In genomic region chr7:151920533-151920932, GRCh38 we compare ENCODE assay signal across 35 cellular contexts. TPM values are rescaled to one million over a fixed set of nuclear protein-coding genes. Genes with fewer than 3 reads are reported as not detected.
"Had no signal": no experiment of that assay in that cellular context is flagged by ENCODE, and none has a peak within 500 bp of the region (broad histone marks: within the 10 kb centered on the region; RNA-seq: fewer than 3 reads in every experiment).

No MANE protein-coding gene starts in this region.

- DNase-seq: activated CD4-positive, alpha-beta T cell treated with anti-CD3 and anti-CD28 coated beads for 36 hours; activated CD4-positive, alpha-beta T cell treated with anti-CD3 and anti-CD28 coated beads, Interleukin-2, amount 10 ng/mL, durations not matched to agents 7 days and 5 days; activated CD4-positive, alpha-beta T cell treated with anti-CD3 and anti-CD28 coated beads, Interleukin-2, amount 50 U/mL, for 48 hours; activated CD8-positive, alpha-beta T cell treated with anti-CD3 and anti-CD28 coated beads, Interleukin-2, amount 10 ng/mL, durations not matched to agents 7 days and 5 days; activated gamma-delta T cell treated with Interleukin-2 at 50 U/mL for 16 hours; activated naive CD4-positive, alpha-beta T cell treated with anti-CD3 and anti-CD28 coated beads for 36 hours; activated T-cell treated with anti-CD3 and anti-CD28 coated beads, Interleukin-2, amount 50 U/mL, for 4 hours; body of pancreas; Kasumi-1; KG1; MG63; NCI-H1092; NCI-H1436 treated with DMSO at 0.1 percent for 48 hours; NCI-H1694 treated with DMSO at 0.1 percent for 48 hours; NCI-H2029; NCI-H345; NCI-H524 treated with DMSO at 0.1 percent for 48 hours; NK-92 treated with Interleukin-12 subunit alpha and Interleukin-12 subunit beta, amount 100 ng/mL, for 24 hours; OCI-M1; SHP77; SW 1271; T-helper 1 cell; T-helper 2 cell; T-helper 9 cell had no signal

- H3K9me3 Mint-ChIP-seq: activated CD4-positive, alpha-beta T cell treated with anti-CD3 and anti-CD28 coated beads, Interleukin-2, amount 10 ng/mL, durations not matched to agents 7 days and 5 days; activated naive CD4-positive, alpha-beta T cell treated with anti-CD3 and anti-CD28 coated beads for 36 hours; activated T-cell treated with anti-CD3 and anti-CD28 coated beads, Interleukin-2, amount 50 U/mL, for 4 hours; activated T-helper 1 cell treated with anti-CD3 and anti-CD28 coated beads, Interleukin-12 subunit alpha, Interleukin-12 subunit beta, Interleukin-2, Interleukin-4 antibody, amounts not matched to agents 30 ng/mL and 10 ng/mL and 1 ng/mL, durations not matched to agents 14 hours and 24 hours and 36 hours; IgD-negative memory B cell; WTC11 had no signal

- ATAC-seq: activated CD4-positive, alpha-beta T cell treated with anti-CD3 and anti-CD28 coated beads for 36 hours; activated CD4-positive, CD25-positive, alpha-beta regulatory T cell treated with anti-CD3 and anti-CD28 coated beads, Interleukin-2, amount 50 U/mL, for 24 hours; activated CD8-positive, alpha-beta T cell treated with anti-CD3 and anti-CD28 coated beads, Interleukin-2, amount 10 ng/mL, durations not matched to agents 7 days and 5 days; activated naive CD4-positive, alpha-beta T cell treated with anti-CD3 and anti-CD28 coated beads, Interleukin-2, amount 50 U/mL, for 72 hours; activated T-cell treated with anti-CD3 and anti-CD28 coated beads, Interleukin-2, amount 50 U/mL, for 4 hours; body of pancreas; WTC11 had no signal

- H3K27ac Mint-ChIP-seq: activated CD4-positive, alpha-beta T cell treated with anti-CD3 and anti-CD28 coated beads for 36 hours; activated CD4-positive, alpha-beta T cell treated with anti-CD3 and anti-CD28 coated beads, Interleukin-2, amount 10 ng/mL, durations not matched to agents 7 days and 5 days; activated CD8-positive, alpha-beta T cell treated with anti-CD3 and anti-CD28 coated beads, Interleukin-2, amount 10 ng/mL, durations not matched to agents 7 days and 5 days; activated naive CD4-positive, alpha-beta T cell treated with anti-CD3 and anti-CD28 coated beads for 36 hours; activated naive CD4-positive, alpha-beta T cell treated with anti-CD3 and anti-CD28 coated beads, Interleukin-2, amount 50 U/mL, for 72 hours; activated T-helper 1 cell treated with anti-CD3 and anti-CD28 coated beads, Interleukin-12 subunit alpha, Interleukin-12 subunit beta, Interleukin-2, Interleukin-4 antibody, amounts not matched to agents 30 ng/mL and 10 ng/mL and 1 ng/mL, durations not matched to agents 14 hours and 24 hours and 36 hours; WTC11 had no signal

- H3K4me3 Mint-ChIP-seq: activated CD4-positive, alpha-beta T cell treated with anti-CD3 and anti-CD28 coated beads for 36 hours; activated CD4-positive, alpha-beta T cell treated with anti-CD3 and anti-CD28 coated beads, Interleukin-2, amount 10 ng/mL, durations not matched to agents 7 days and 5 days; activated CD8-positive, alpha-beta T cell treated with anti-CD3 and anti-CD28 coated beads, Interleukin-2, amount 10 ng/mL, durations not matched to agents 7 days and 5 days; activated naive CD4-positive, alpha-beta T cell treated with anti-CD3 and anti-CD28 coated beads for 36 hours; activated T-cell treated with anti-CD3 and anti-CD28 coated beads, Interleukin-2, amount 50 U/mL, for 4 hours; activated T-helper 1 cell treated with anti-CD3 and anti-CD28 coated beads, Interleukin-12 subunit alpha, Interleukin-12 subunit beta, Interleukin-2, Interleukin-4 antibody, amounts not matched to agents 30 ng/mL and 10 ng/mL and 1 ng/mL, durations not matched to agents 14 hours and 24 hours and 36 hours; IgD-negative memory B cell; WTC11 had no signal

- H3K36me3 Mint-ChIP-seq: WTC11 had no signal

RNA-seq across cellular contexts. Expression of gene GALNTL5, which starts 35.7 kb away (rescaled TPM):
- total RNA-seq: activated CD4-positive, alpha-beta T cell treated with anti-CD3 and anti-CD28 coated beads for 36 hours; activated CD4-positive, alpha-beta T cell treated with anti-CD3 and anti-CD28 coated beads, Interleukin-2, amount 10 ng/mL, durations not matched to agents 7 days and 5 days; activated CD8-positive, alpha-beta T cell treated with anti-CD3 and anti-CD28 coated beads, Interleukin-2, amount 10 ng/mL, durations not matched to agents 7 days and 5 days; activated naive CD4-positive, alpha-beta T cell treated with anti-CD3 and anti-CD28 coated beads for 36 hours; activated naive CD4-positive, alpha-beta T cell treated with anti-CD3 and anti-CD28 coated beads, Interleukin-2, amount 50 U/mL, for 72 hours; activated T-cell treated with anti-CD3 and anti-CD28 coated beads, Interleukin-2, amount 50 U/mL, for 4 hours; activated T-helper 1 cell treated with anti-CD3 and anti-CD28 coated beads, Interleukin-12 subunit alpha, Interleukin-12 subunit beta, Interleukin-2, Interleukin-4 antibody, amounts not matched to agents 30 ng/mL and 10 ng/mL and 1 ng/mL, durations not matched to agents 14 hours and 24 hours and 36 hours; adrenal gland; astrocyte; body of pancreas; breast epithelium; cardiac septum; NCI-H460; SK-MEL-5; WTC11 had no signal
